1 cellular context compared by ENCODE assay signal in the genomic region with DNA sequence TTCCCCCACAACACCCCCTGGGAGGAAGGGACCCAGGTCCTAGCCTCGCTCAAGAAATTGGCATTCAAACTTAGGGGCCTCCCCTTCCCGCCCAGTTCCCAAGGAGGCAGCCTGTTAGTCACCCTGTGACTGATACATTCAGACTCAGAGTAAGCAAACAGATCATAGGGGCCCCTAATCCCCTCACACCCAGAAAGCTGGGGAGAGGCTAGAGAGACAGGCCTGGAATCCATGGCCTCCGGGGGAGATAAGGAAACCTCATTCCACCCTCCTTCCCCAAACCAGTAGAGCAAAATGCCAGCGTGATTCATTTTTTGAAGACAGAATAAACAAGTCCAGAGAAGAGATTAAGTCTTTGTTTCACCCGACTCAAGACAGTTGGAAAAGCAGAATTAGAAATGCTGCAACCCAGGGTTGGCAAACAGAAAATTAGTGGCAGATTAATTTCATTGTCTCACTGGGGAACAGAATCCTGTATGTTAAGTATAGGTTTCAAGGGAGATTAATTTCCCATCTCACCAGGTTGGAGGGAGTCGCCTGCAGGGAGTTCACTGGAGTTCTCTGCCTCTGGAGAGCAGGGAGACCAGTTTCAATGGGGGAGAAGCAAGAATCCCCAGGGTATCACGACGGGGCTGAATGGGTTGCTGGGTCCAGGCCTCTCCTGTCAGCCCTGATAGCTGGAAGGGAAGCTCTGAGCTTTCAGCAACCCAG.
TF ChIP-seq lines count a peak whose summit lies in the region.

No MANE protein-coding gene starts in this region.

TF ChIP-seq in IMR-90, 13 proteins besides CTCF, POLR2A, EP300 and RAD21:
- TF ChIP-seq NFE2L2 (IDR thresholded peaks at IDR 0.05; ENCODE audit: low read depth, low read length) = 0 out of 2 replicates have a peak, but pooled peaks have one; percentile 26
- TF ChIP-seq MXI1 (IDR thresholded peaks at IDR 0.05; ENCODE audit: borderline replicate concordance, low read depth, low read length) = no peak
- TF ChIP-seq RCOR1 (IDR thresholded peaks at IDR 0.05; ENCODE audit: insufficient replicate concordance, low read length) = peak; percentile 79
- TF ChIP-seq, protein P1, sequence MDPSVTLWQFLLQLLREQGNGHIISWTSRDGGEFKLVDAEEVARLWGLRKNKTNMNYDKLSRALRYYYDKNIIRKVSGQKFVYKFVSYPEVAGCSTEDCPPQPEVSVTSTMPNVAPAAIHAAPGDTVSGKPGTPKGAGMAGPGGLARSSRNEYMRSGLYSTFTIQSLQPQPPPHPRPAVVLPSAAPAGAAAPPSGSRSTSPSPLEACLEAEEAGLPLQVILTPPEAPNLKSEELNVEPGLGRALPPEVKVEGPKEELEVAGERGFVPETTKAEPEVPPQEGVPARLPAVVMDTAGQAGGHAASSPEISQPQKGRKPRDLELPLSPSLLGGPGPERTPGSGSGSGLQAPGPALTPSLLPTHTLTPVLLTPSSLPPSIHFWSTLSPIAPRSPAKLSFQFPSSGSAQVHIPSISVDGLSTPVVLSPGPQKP (IDR thresholded peaks at IDR 0.05; ENCODE audit: borderline replicate concordance, low read depth, low read length) = no peak
- no peak for TF ChIP-seq CEBPB (IDR thresholded peaks at IDR 0.05; ENCODE audit: low read depth, low read length)
- peak; percentile 85 for TF ChIP-seq MAZ (IDR thresholded peaks at IDR 0.05; ENCODE audit: borderline replicate concordance, low read depth, low read length)
- TF ChIP-seq BHLHE40 (IDR thresholded peaks at IDR 0.05; ENCODE audit: low read depth, low read length) = peak; percentile 71; the same call in 1 of the 2 replicates
- 0 out of 2 replicates have a peak, but pooled peaks have one; percentile 13 for TF ChIP-seq SMC3 (IDR thresholded peaks at IDR 0.05; ENCODE audit: low read depth, low read length)
- no peak for TF ChIP-seq MAFK (IDR thresholded peaks at IDR 0.05; ENCODE audit: low read depth, low read length)
- no peak for TF ChIP-seq RFX5 (IDR thresholded peaks at IDR 0.05; ENCODE audit: low read depth, low read length)
- no peak for TF ChIP-seq CHD1 (IDR thresholded peaks at IDR 0.05; ENCODE audit: low read depth, low read length)
- peak; percentile 91 for TF ChIP-seq FOS (IDR thresholded peaks at IDR 0.05; ENCODE audit: low read depth, low read length)
- TF ChIP-seq, protein P2, sequence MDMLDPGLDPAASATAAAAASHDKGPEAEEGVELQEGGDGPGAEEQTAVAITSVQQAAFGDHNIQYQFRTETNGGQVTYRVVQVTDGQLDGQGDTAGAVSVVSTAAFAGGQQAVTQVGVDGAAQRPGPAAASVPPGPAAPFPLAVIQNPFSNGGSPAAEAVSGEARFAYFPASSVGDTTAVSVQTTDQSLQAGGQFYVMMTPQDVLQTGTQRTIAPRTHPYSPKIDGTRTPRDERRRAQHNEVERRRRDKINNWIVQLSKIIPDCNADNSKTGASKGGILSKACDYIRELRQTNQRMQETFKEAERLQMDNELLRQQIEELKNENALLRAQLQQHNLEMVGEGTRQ (IDR thresholded peaks at IDR 0.05; ENCODE audit: low read depth, low read length) = no peak
